In the genomic region with DNA sequence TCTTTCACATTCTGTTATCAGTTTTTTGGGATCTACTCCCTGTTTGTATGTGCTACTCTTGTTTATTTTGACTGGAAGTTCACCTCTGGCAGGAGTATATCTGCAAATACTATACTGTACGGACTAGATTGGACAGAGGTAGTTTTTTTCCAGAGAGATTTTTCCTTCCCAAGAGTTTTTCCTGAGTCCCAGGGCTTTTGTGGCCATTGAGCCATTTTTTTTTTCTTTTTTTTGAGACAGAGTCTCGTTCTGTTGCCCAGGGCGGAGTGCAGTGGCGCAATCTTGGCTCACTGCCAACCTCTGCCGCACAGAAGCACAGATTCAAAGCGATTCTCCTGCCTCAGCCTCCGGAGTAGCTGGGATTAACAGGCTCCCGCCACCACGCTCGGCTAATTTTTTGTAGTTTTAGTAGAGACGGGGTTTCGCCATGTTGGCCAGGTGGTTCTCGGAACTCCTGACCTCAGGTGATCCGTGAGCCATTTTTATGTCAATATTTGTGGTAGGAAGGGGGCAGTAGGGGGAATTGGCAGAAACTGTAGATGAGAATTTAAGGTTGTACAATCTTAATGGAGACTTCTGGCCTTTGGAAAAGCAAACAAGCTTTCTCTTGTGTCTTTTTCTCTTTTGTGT, we compare ENCODE assay signal across 1 cellular context.
A peak's percentile ranks its signal among the peaks of the same experiment; 100 is the strongest.
TF ChIP-seq lines count a peak whose summit lies in the region.

No MANE protein-coding gene starts in this region.

TF ChIP-seq in HepG2, 621 proteins besides CTCF, POLR2A, EP300 and RAD21 (continued from another document and continues in another):
- TF ChIP-seq RERE (CRISPR knock-in tag; IDR thresholded peaks at IDR 0.05; ENCODE audit: low read depth) = peak; percentile 73; the same call in 1 of the 2 replicates
- TF ChIP-seq ZNF775 (CRISPR knock-in tag; IDR thresholded peaks at IDR 0.05; ENCODE audit: borderline replicate concordance) = no peak
- TF ChIP-seq CEBPG (CRISPR knock-in tag; IDR thresholded peaks at IDR 0.05) = peak; percentile 88
- no peak for TF ChIP-seq ZNF557 (CRISPR knock-in tag; IDR thresholded peaks at IDR 0.05)
- no peak for TF ChIP-seq ZNF484 (CRISPR knock-in tag; IDR thresholded peaks at IDR 0.05; ENCODE audit: borderline replicate concordance, low read depth)
- peak; percentile 80 for TF ChIP-seq MEF2D (CRISPR knock-in tag; IDR thresholded peaks at IDR 0.05)
- TF ChIP-seq SRF (IDR thresholded peaks at IDR 0.05; ENCODE audit: low read depth, low read length) = no peak
- no peak for TF ChIP-seq ZNF619 (CRISPR knock-in tag; IDR thresholded peaks at IDR 0.05)
- TF ChIP-seq, protein P1, sequence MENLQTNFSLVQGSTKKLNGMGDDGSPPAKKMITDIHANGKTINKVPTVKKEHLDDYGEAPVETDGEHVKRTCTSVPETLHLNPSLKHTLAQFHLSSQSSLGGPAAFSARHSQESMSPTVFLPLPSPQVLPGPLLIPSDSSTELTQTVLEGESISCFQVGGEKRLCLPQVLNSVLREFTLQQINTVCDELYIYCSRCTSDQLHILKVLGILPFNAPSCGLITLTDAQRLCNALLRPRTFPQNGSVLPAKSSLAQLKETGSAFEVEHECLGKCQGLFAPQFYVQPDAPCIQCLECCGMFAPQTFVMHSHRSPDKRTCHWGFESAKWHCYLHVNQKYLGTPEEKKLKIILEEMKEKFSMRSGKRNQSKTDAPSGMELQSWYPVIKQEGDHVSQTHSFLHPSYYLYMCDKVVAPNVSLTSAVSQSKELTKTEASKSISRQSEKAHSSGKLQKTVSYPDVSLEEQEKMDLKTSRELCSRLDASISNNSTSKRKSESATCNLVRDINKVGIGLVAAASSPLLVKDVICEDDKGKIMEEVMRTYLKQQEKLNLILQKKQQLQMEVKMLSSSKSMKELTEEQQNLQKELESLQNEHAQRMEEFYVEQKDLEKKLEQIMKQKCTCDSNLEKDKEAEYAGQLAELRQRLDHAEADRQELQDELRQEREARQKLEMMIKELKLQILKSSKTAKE (CRISPR knock-in tag; IDR thresholded peaks at IDR 0.05; ENCODE audit: borderline replicate concordance) = peak; percentile 73
- no peak for TF ChIP-seq HINFP (CRISPR knock-in tag; IDR thresholded peaks at IDR 0.05; ENCODE audit: low read depth)
- TF ChIP-seq YY1 (IDR thresholded peaks at IDR 0.05; ENCODE audit: insufficient read depth, insufficient replicate concordance, low read depth, low read length) = peak; percentile 87
- peak; percentile 61; the same call in 1 of the 2 replicates for TF ChIP-seq SPEN (CRISPR knock-in tag; IDR thresholded peaks at IDR 0.05; ENCODE audit: low read depth)
- TF ChIP-seq DR1 (CRISPR knock-in tag; IDR thresholded peaks at IDR 0.05) = no peak
- no peak for TF ChIP-seq RBFOX2 (IDR thresholded peaks at IDR 0.05; ENCODE audit: low read depth, low read length)
- TF ChIP-seq ZNF512B (CRISPR knock-in tag; IDR thresholded peaks at IDR 0.05; ENCODE audit: borderline replicate concordance) = no peak
- TF ChIP-seq GATAD2A (CRISPR knock-in tag; IDR thresholded peaks at IDR 0.05) = peak; percentile 91
- no peak for TF ChIP-seq MED8 (CRISPR knock-in tag; IDR thresholded peaks at IDR 0.05; ENCODE audit: insufficient replicate concordance)
- TF ChIP-seq ZNF816 (CRISPR knock-in tag; IDR thresholded peaks at IDR 0.05; ENCODE audit: borderline replicate concordance) = no peak
- TF ChIP-seq ZNF567 (CRISPR knock-in tag; IDR thresholded peaks at IDR 0.05; ENCODE audit: borderline replicate concordance) = no peak
- no peak for TF ChIP-seq ZNF850 (CRISPR knock-in tag; conservative IDR thresholded peaks at IDR 0.05)
- TF ChIP-seq ZIK1 (CRISPR knock-in tag; IDR thresholded peaks at IDR 0.05; ENCODE audit: borderline replicate concordance, low read depth) = no peak
- no peak for TF ChIP-seq ZFX (CRISPR knock-in tag; IDR thresholded peaks at IDR 0.05; ENCODE audit: low read depth)
- peak; percentile 75 for TF ChIP-seq ZBTB33 (CRISPR knock-in tag; IDR thresholded peaks at IDR 0.05)
- TF ChIP-seq PCBP1 (IDR thresholded peaks at IDR 0.05; ENCODE audit: borderline replicate concordance, low read depth, low read length) = no peak
- no peak for TF ChIP-seq FOXC1 (CRISPR knock-in tag; IDR thresholded peaks at IDR 0.05; ENCODE audit: borderline replicate concordance)
- TF ChIP-seq, protein P2, sequence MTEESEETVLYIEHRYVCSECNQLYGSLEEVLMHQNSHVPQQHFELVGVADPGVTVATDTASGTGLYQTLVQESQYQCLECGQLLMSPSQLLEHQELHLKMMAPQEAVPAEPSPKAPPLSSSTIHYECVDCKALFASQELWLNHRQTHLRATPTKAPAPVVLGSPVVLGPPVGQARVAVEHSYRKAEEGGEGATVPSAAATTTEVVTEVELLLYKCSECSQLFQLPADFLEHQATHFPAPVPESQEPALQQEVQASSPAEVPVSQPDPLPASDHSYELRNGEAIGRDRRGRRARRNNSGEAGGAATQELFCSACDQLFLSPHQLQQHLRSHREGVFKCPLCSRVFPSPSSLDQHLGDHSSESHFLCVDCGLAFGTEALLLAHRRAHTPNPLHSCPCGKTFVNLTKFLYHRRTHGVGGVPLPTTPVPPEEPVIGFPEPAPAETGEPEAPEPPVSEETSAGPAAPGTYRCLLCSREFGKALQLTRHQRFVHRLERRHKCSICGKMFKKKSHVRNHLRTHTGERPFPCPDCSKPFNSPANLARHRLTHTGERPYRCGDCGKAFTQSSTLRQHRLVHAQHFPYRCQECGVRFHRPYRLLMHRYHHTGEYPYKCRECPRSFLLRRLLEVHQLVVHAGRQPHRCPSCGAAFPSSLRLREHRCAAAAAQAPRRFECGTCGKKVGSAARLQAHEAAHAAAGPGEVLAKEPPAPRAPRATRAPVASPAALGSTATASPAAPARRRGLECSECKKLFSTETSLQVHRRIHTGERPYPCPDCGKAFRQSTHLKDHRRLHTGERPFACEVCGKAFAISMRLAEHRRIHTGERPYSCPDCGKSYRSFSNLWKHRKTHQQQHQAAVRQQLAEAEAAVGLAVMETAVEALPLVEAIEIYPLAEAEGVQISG (CRISPR knock-in tag; IDR thresholded peaks at IDR 0.05) = peak; percentile 70
- TF ChIP-seq TOE1 (CRISPR knock-in tag; IDR thresholded peaks at IDR 0.05) = no peak
- no peak for TF ChIP-seq MZF1 (CRISPR knock-in tag; IDR thresholded peaks at IDR 0.05; ENCODE audit: borderline replicate concordance)
- TF ChIP-seq, protein P3, sequence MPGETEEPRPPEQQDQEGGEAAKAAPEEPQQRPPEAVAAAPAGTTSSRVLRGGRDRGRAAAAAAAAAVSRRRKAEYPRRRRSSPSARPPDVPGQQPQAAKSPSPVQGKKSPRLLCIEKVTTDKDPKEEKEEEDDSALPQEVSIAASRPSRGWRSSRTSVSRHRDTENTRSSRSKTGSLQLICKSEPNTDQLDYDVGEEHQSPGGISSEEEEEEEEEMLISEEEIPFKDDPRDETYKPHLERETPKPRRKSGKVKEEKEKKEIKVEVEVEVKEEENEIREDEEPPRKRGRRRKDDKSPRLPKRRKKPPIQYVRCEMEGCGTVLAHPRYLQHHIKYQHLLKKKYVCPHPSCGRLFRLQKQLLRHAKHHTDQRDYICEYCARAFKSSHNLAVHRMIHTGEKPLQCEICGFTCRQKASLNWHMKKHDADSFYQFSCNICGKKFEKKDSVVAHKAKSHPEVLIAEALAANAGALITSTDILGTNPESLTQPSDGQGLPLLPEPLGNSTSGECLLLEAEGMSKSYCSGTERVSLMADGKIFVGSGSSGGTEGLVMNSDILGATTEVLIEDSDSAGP (CRISPR knock-in tag; IDR thresholded peaks at IDR 0.05; ENCODE audit: borderline replicate concordance) = peak; percentile 75
- no peak for TF ChIP-seq MAFG (CRISPR knock-in tag; IDR thresholded peaks at IDR 0.05)
- no peak for TF ChIP-seq AKAP8 (CRISPR knock-in tag; IDR thresholded peaks at IDR 0.05)
